ENCODE assay signal across 8 cellular contexts in genomic region chr12:31072962-31073361, GRCh38. TPM values are rescaled to one million over a fixed set of nuclear protein-coding genes. Genes with fewer than 3 reads are reported as not detected.
DNase-seq lines count a peak whose midpoint lies in the region; ATAC-seq and TF ChIP-seq lines count a peak whose summit lies in the region.
"Not testable (repeated sequence)": the region's sequence is repeated elsewhere in the genome, so short reads cannot be mapped to it uniquely, and the experiment has no call there.

No MANE protein-coding gene starts in this region.

- intact Hi-C loops in left ventricle myocardium inferior (cut with micrococcal nuclease) = not testable (repeated sequence)
- intact Hi-C loops in naive thymus-derived CD4-positive, alpha-beta T cell (cut with micrococcal nuclease) = loop anchor here (1.0 to 10.0 kb wide), 8 partner anchors 46 to 1968 kb away; partner anchors contain the start of genes CAPRIN2 (in 1 of the 2), IPO8 (in 1 of the 2), SINHCAF (in 1 of the 2) and YARS2 (in 1 of the 2)

- H3K4me1 Mint-ChIP-seq in activated CD4-positive, alpha-beta T cell treated with anti-CD3 and anti-CD28 coated beads, Interleukin-2, amount 10 ng/mL, durations not matched to agents 7 days and 5 days = peaks cover 33% of the 10 kb centered on the region
- H3K4me1 Mint-ChIP-seq in central memory CD8-positive, alpha-beta T cell = peaks cover 13% of the 10 kb centered on the region
- H3K4me1 Mint-ChIP-seq in naive thymus-derived CD4-positive, alpha-beta T cell = peaks cover 8 to 38% (median 27%) of the 10 kb centered on the region in 7 donors
- H3K4me1 Mint-ChIP-seq in stimulated activated memory B cell treated with anti-CD40 and anti-IgM and Interleukin-4, amounts not matched to agents 10 μg/mL and 1 μg/mL and 100 μg/mL, for 72 hours = peaks cover 38% of the 10 kb centered on the region

- H3K27me3 ChIP-seq in BLaER1 treated with 17β-estradiol and CSF1 and Interleukin-3, amounts not matched to agents 10 nM and 100 nM = peaks cover 7 to 19% (median 15%) of the 10 kb centered on the region in 11 experiments; a peak in 18 of 22 replicates
- not testable (repeated sequence) for H3K27me3 ChIP-seq in HL-60 (ENCODE audit: insufficient read depth, poor library complexity, severe bottlenecking); left ventricle myocardium inferior (ENCODE audit: low read depth); naive thymus-derived CD4-positive, alpha-beta T cell (ENCODE audit: control insufficient read depth in 2 of 2, insufficient read depth in 2 of 2, low read length in 2 of 2)

- not testable (repeated sequence) for H3K36me3 ChIP-seq in BLaER1 treated with 17β-estradiol and CSF1 and Interleukin-3, amounts not matched to agents 10 nM and 100 nM; left ventricle myocardium inferior; naive thymus-derived CD4-positive, alpha-beta T cell (ENCODE audit: control insufficient read depth in 2 of 3, insufficient read depth in 3 of 3, low read length in 3 of 3)

- H4K20me1 ChIP-seq in BLaER1 treated with 17β-estradiol and CSF1 and Interleukin-3, amounts not matched to agents 10 nM and 100 nM = not testable (repeated sequence)

- H3K27ac Mint-ChIP-seq in activated CD4-positive, alpha-beta T cell treated with anti-CD3 and anti-CD28 coated beads, Interleukin-2, amount 10 ng/mL, durations not matched to agents 7 days and 5 days = peak overlapping the region; percentile 97
- peak overlapping the region; percentile 83 for H3K27ac Mint-ChIP-seq in central memory CD8-positive, alpha-beta T cell (ENCODE audit: low read depth)
- peak overlapping the region in 3 of 9 donors; percentile 77 to 96 (median 84) for H3K27ac Mint-ChIP-seq in naive thymus-derived CD4-positive, alpha-beta T cell
- peak overlapping the region; percentile 93 for H3K27ac Mint-ChIP-seq in stimulated activated memory B cell treated with anti-CD40 and anti-IgM and Interleukin-4, amounts not matched to agents 10 μg/mL and 1 μg/mL and 100 μg/mL, for 72 hours

- H3K9ac ChIP-seq in BLaER1 treated with 17β-estradiol and CSF1 and Interleukin-3, amounts not matched to agents 10 nM and 100 nM = peak overlapping the region; percentile 78 to 94 (median 89); a peak in 18 of 22 replicates

- peaks cover 13 to 26% (median 19%) of the 10 kb centered on the region in 10 experiments for H3K4me1 ChIP-seq in BLaER1 treated with 17β-estradiol and CSF1 and Interleukin-3, amounts not matched to agents 10 nM and 100 nM
- H3K4me1 ChIP-seq in left ventricle myocardium inferior; naive thymus-derived CD4-positive, alpha-beta T cell (ENCODE audit: control insufficient read depth in 2 of 2, insufficient read depth in 2 of 2, low read length in 2 of 2): not testable (repeated sequence)

- peak overlapping the region in 2 of 11 experiments; percentile 87 to 88; a peak in 1 of 22 replicates for H3K27ac ChIP-seq in BLaER1 treated with 17β-estradiol and CSF1 and Interleukin-3, amounts not matched to agents 10 nM and 100 nM
- H3K27ac ChIP-seq in HL-60 (replicated peaks); left ventricle myocardium inferior (replicated peaks); naive thymus-derived CD4-positive, alpha-beta T cell (ENCODE audit: low read depth, low read length): not testable (repeated sequence)

- POLR2A ChIA-PET in activated CD4-positive, alpha-beta T cell treated with anti-CD3 and anti-CD28 coated beads, Interleukin-2, amount 10 ng/mL, durations not matched to agents 7 days and 5 days (lab: Charles Lee) = interaction anchor here (0.6 kb wide), 1 partner anchor 57 kb away, joined by 3 read pairs; no protein-coding TSS in a partner anchor
- POLR2A ChIA-PET in naive thymus-derived CD4-positive, alpha-beta T cell (lab: Charles Lee) = not testable (repeated sequence)

- H3K36me3 Mint-ChIP-seq in activated CD4-positive, alpha-beta T cell treated with anti-CD3 and anti-CD28 coated beads, Interleukin-2, amount 10 ng/mL, durations not matched to agents 7 days and 5 days (ENCODE audit: low read depth) = peaks cover 16% of the 10 kb centered on the region
- H3K36me3 Mint-ChIP-seq in central memory CD8-positive, alpha-beta T cell (ENCODE audit: insufficient read depth) = peaks cover 12% of the 10 kb centered on the region
- not testable (repeated sequence) for H3K36me3 Mint-ChIP-seq in naive thymus-derived CD4-positive, alpha-beta T cell; stimulated activated memory B cell treated with anti-CD40 and anti-IgM and Interleukin-4, amounts not matched to agents 10 μg/mL and 1 μg/mL and 100 μg/mL, for 72 hours

- TF ChIP-seq CTCF in HL-60 (IDR thresholded peaks at IDR 0.05; ENCODE audit: insufficient read depth, low read length); left ventricle myocardium inferior (IDR thresholded peaks at IDR 0.05; ENCODE audit: borderline replicate concordance): not testable (repeated sequence)

- CTCF ChIA-PET in activated CD4-positive, alpha-beta T cell treated with anti-CD3 and anti-CD28 coated beads, Interleukin-2, amount 10 ng/mL, durations not matched to agents 7 days and 5 days (lab: Charles Lee) = interaction anchor here (1.4 kb wide), 1 partner anchor 226 kb away, joined by 3 read pairs; no protein-coding TSS in a partner anchor
- CTCF ChIA-PET in naive thymus-derived CD4-positive, alpha-beta T cell (lab: Charles Lee) = interaction anchor here (0.7 kb wide), 1 partner anchor 286 kb away, joined by 3 read pairs; no protein-coding TSS in a partner anchor

- H3K4me3 Mint-ChIP-seq in activated CD4-positive, alpha-beta T cell treated with anti-CD3 and anti-CD28 coated beads, Interleukin-2, amount 10 ng/mL, durations not matched to agents 7 days and 5 days = peak overlapping the region; percentile 92
- peak overlapping the region; percentile 97 for H3K4me3 Mint-ChIP-seq in central memory CD8-positive, alpha-beta T cell
- peak overlapping the region; percentile 94 to 100 (median 98) for H3K4me3 Mint-ChIP-seq in naive thymus-derived CD4-positive, alpha-beta T cell
- peak overlapping the region; percentile 96 for H3K4me3 Mint-ChIP-seq in stimulated activated memory B cell treated with anti-CD40 and anti-IgM and Interleukin-4, amounts not matched to agents 10 μg/mL and 1 μg/mL and 100 μg/mL, for 72 hours

- not testable (repeated sequence) for H3K27me3 Mint-ChIP-seq in activated CD4-positive, alpha-beta T cell treated with anti-CD3 and anti-CD28 coated beads, Interleukin-2, amount 10 ng/mL, durations not matched to agents 7 days and 5 days; central memory CD8-positive, alpha-beta T cell; naive thymus-derived CD4-positive, alpha-beta T cell; stimulated activated memory B cell treated with anti-CD40 and anti-IgM and Interleukin-4, amounts not matched to agents 10 μg/mL and 1 μg/mL and 100 μg/mL, for 72 hours

- ATAC-seq in central memory CD8-positive, alpha-beta T cell (replicated peaks; ENCODE audit: extremely low read depth, poor library complexity, severe bottlenecking); naive thymus-derived CD4-positive, alpha-beta T cell; stimulated activated memory B cell treated with anti-CD40 and anti-IgM and Interleukin-4, amounts not matched to agents 10 μg/mL and 1 μg/mL and 100 μg/mL, for 72 hours: not testable (repeated sequence)

- not testable (repeated sequence) for DNase-seq in HL-60 (ENCODE audit: low read depth in 1 of 2, low spot score in 1 of 2); activated CD4-positive, alpha-beta T cell treated with anti-CD3 and anti-CD28 coated beads, Interleukin-2, amount 10 ng/mL, durations not matched to agents 7 days and 5 days; central memory CD8-positive, alpha-beta T cell (ENCODE audit: low spot score in 2 of 2); left ventricle myocardium inferior
- DNase-seq in NCI-H774 (lab: John Stamatoyannopoulos, UW) = peak; percentile 3
- peak in 1 of 9 donors; percentile 10 for DNase-seq in naive thymus-derived CD4-positive, alpha-beta T cell

- H3K9me3 Mint-ChIP-seq in activated CD4-positive, alpha-beta T cell treated with anti-CD3 and anti-CD28 coated beads, Interleukin-2, amount 10 ng/mL, durations not matched to agents 7 days and 5 days; central memory CD8-positive, alpha-beta T cell; naive thymus-derived CD4-positive, alpha-beta T cell; stimulated activated memory B cell treated with anti-CD40 and anti-IgM and Interleukin-4, amounts not matched to agents 10 μg/mL and 1 μg/mL and 100 μg/mL, for 72 hours: not testable (repeated sequence)

- peak overlapping the region; percentile 61 to 82 (median 76) for H3K4me3 ChIP-seq in BLaER1 treated with 17β-estradiol and CSF1 and Interleukin-3, amounts not matched to agents 10 nM and 100 nM
- H3K4me3 ChIP-seq in HL-60 (replicated peaks; ENCODE audit: insufficient read depth, low read length) (peak overlapping the region; percentile 52), left ventricle myocardium inferior (peak overlapping the region; percentile 73)
- H3K4me3 ChIP-seq in naive thymus-derived CD4-positive, alpha-beta T cell (ENCODE audit: low read length) = peak overlapping the region; percentile 87

- H3K9me3 ChIP-seq in BLaER1 treated with 17β-estradiol and CSF1 and Interleukin-3, amounts not matched to agents 10 nM and 100 nM (replicated peaks in 1 of 11) = peaks cover 0 to 11% (median 10%) of the 10 kb centered on the region in 11 experiments; a peak in 13 of 22 replicates
- not testable (repeated sequence) for H3K9me3 ChIP-seq in left ventricle myocardium inferior (replicated peaks); naive thymus-derived CD4-positive, alpha-beta T cell (ENCODE audit: control insufficient read depth in 2 of 3, low read length in 3 of 3)

- peak overlapping the region; percentile 82 to 97 (median 89) for H3K4me2 ChIP-seq in BLaER1 treated with 17β-estradiol and CSF1 and Interleukin-3, amounts not matched to agents 10 nM and 100 nM

RNA-seq across cellular contexts. Expression of gene DDX11, which starts 0.7 kb away (rescaled TPM):
- total RNA-seq in activated CD4-positive, alpha-beta T cell treated with anti-CD3 and anti-CD28 coated beads, Interleukin-2, amount 10 ng/mL, durations not matched to agents 7 days and 5 days = 100 to 1,000 TPM; 143 to 181 TPM
- total RNA-seq in left ventricle myocardium inferior = 5.1 TPM
- 100 to 1,000 TPM in 1 of 5 experiments, 10 to 100 TPM in 4; 40.3 to 123 (median 58.7) TPM for total RNA-seq in naive thymus-derived CD4-positive, alpha-beta T cell
- polyA plus RNA-seq in naive thymus-derived CD4-positive, alpha-beta T cell = 10 to 100 TPM in 1 of 2 donors, 1 to 10 TPM in 1; 1.5 to 25.4 TPM
